ENCODE assay signal across 16 cellular contexts in genomic region chr10:68752711-68753110, GRCh38. TPM values are rescaled to one million over a fixed set of nuclear protein-coding genes. Genes with fewer than 3 reads are reported as not detected.
DNase-seq lines count a peak whose midpoint lies in the region; ATAC-seq and TF ChIP-seq lines count a peak whose summit lies in the region.
"Had no signal": no experiment of that assay in that cellular context is flagged by ENCODE, and none has a peak within 500 bp of the region (broad histone marks: within the 10 kb centered on the region; RNA-seq: fewer than 3 reads in every experiment).

No MANE protein-coding gene starts in this region.

- H3K9me3 ChIP-seq in mammary epithelial cell (replicated peaks; ENCODE audit: insufficient read depth, low read length): no peaks in the 10 kb centered on the region
- H3K9me3 ChIP-seq: BLaER1 had no signal

- H2AFZ ChIP-seq in mammary epithelial cell (ENCODE audit: low read depth, low read length): no peak overlapping the region

- no peak for ATAC-seq in activated T-helper 17 cell treated with anti-CD3 and anti-CD28 coated beads, Interleukin-2, amount 50 U/mL, for 72 hours (replicated peaks)
- ATAC-seq in stimulated activated naive B cell treated with anti-CD40 and anti-IgM and Interleukin-4, amounts not matched to agents 10 μg/mL and 1 μg/mL and 100 μg/mL, for 72 hours (replicated peaks): peak; percentile 27 to 36
- ATAC-seq in activated CD8-positive, alpha-beta T cell treated with anti-CD3 and anti-CD28 coated beads, Interleukin-2, amount 10 ng/mL, durations not matched to agents 7 days and 5 days: no peak

- no peaks in the 10 kb centered on the region for H3K79me2 ChIP-seq in mammary epithelial cell (ENCODE audit: insufficient read depth, low read length)

- no peak overlapping the region for H3K9ac ChIP-seq in mammary epithelial cell (ENCODE audit: insufficient read depth, low read length)
- H3K9ac ChIP-seq: BLaER1 had no signal

- in situ Hi-C loops in mammary epithelial cell (cut with MboI; ENCODE audit: low sequenced_read_pairs in 2 of 2): loop anchor here (25.0 kb wide), 2 partner anchors 365 to 715 kb away; no protein-coding TSS in a partner anchor

- peak overlapping the region; percentile 5 for H3K27ac Mint-ChIP-seq in activated T-cell treated with anti-CD3 and anti-CD28 coated beads, Interleukin-2, amount 50 U/mL, for 24 hours
- peak overlapping the region; percentile 25 for H3K27ac Mint-ChIP-seq in activated T-helper 17 cell treated with anti-CD3 and anti-CD28 coated beads, Interleukin-2, amount 50 U/mL, for 72 hours
- peak overlapping the region; percentile 69 for H3K27ac Mint-ChIP-seq in stimulated activated naive B cell treated with anti-CD40 and anti-IgM and Interleukin-4, amounts not matched to agents 10 μg/mL and 1 μg/mL and 100 μg/mL, for 72 hours
- no peak overlapping the region for H3K27ac Mint-ChIP-seq in activated CD8-positive, alpha-beta T cell treated with anti-CD3 and anti-CD28 coated beads, Interleukin-2, amount 10 ng/mL, durations not matched to agents 7 days and 5 days
- H3K27ac Mint-ChIP-seq: CD4-positive, CD25-positive, alpha-beta regulatory T cell; HFFc6 had no signal

- no peak for TF ChIP-seq CTCF in mammary epithelial cell (conservative IDR thresholded peaks at IDR 0.05 in 1 of 2, IDR thresholded peaks at IDR 0.05 in 1 of 2; ENCODE audit: extremely low read depth in 1 of 2, insufficient read depth in 1 of 2, low read depth in 1 of 2, low read length in 2 of 2)

- POLR2A ChIA-PET in activated CD8-positive, alpha-beta T cell treated with anti-CD3 and anti-CD28 coated beads, Interleukin-2, amount 10 ng/mL, durations not matched to agents 7 days and 5 days (lab: Charles Lee): no interaction called here

- CTCF ChIA-PET in activated CD8-positive, alpha-beta T cell treated with anti-CD3 and anti-CD28 coated beads, Interleukin-2, amount 10 ng/mL, durations not matched to agents 7 days and 5 days (lab: Charles Lee): no interaction called here
- CTCF ChIA-PET in mammary epithelial cell (lab: Charles Lee; ENCODE audit: low non-redundant PET): no interaction called here

- no peaks in the 10 kb centered on the region for H3K27me3 ChIP-seq in mammary epithelial cell (ENCODE audit: insufficient read depth, low read length)
- H3K27me3 ChIP-seq: BLaER1 had no signal

- no peaks in the 10 kb centered on the region for H3K4me1 Mint-ChIP-seq in activated T-cell treated with anti-CD3 and anti-CD28 coated beads, Interleukin-2, amount 50 U/mL, for 24 hours (ENCODE audit: low read depth)
- no peaks in the 10 kb centered on the region for H3K4me1 Mint-ChIP-seq in activated T-helper 17 cell treated with anti-CD3 and anti-CD28 coated beads, Interleukin-2, amount 50 U/mL, for 72 hours
- peaks cover 4 to 9% of the 10 kb centered on the region in 2 donors for H3K4me1 Mint-ChIP-seq in stimulated activated naive B cell treated with anti-CD40 and anti-IgM and Interleukin-4, amounts not matched to agents 10 μg/mL and 1 μg/mL and 100 μg/mL, for 72 hours
- no peaks in the 10 kb centered on the region for H3K4me1 Mint-ChIP-seq in activated CD8-positive, alpha-beta T cell treated with anti-CD3 and anti-CD28 coated beads, Interleukin-2, amount 10 ng/mL, durations not matched to agents 7 days and 5 days (ENCODE audit: low read depth)

- intact Hi-C loops in mammary epithelial cell (cut with micrococcal nuclease): loop anchor here (10.0 kb wide), 1 partner anchor 202 kb away; the partner anchor contains the start of gene DDX21

- no peaks in the 10 kb centered on the region for H3K27me3 Mint-ChIP-seq in activated T-cell treated with anti-CD3 and anti-CD28 coated beads, Interleukin-2, amount 50 U/mL, for 24 hours
- H3K27me3 Mint-ChIP-seq in activated T-helper 17 cell treated with anti-CD3 and anti-CD28 coated beads, Interleukin-2, amount 50 U/mL, for 72 hours: no peaks in the 10 kb centered on the region
- no peaks in the 10 kb centered on the region for H3K27me3 Mint-ChIP-seq in stimulated activated naive B cell treated with anti-CD40 and anti-IgM and Interleukin-4, amounts not matched to agents 10 μg/mL and 1 μg/mL and 100 μg/mL, for 72 hours
- no peaks in the 10 kb centered on the region for H3K27me3 Mint-ChIP-seq in activated CD8-positive, alpha-beta T cell treated with anti-CD3 and anti-CD28 coated beads, Interleukin-2, amount 10 ng/mL, durations not matched to agents 7 days and 5 days (ENCODE audit: low read depth)
- H3K27me3 Mint-ChIP-seq: CD4-positive, CD25-positive, alpha-beta regulatory T cell had no signal

- H4K20me1 ChIP-seq in mammary epithelial cell (ENCODE audit: insufficient read depth, low read length): no peaks in the 10 kb centered on the region

- no TSS peak for BruUV-seq in mammary epithelial cell (replicated peaks; lab: Mats Ljungman, UMichigan)

- 83% methylated on average over 2 of the region's 2 CpGs for WGBS in mammary epithelial cell (ENCODE audit: low coverage, missing lambda C conversion rate)

- H3K4me1 ChIP-seq in mammary epithelial cell (ENCODE audit: insufficient read depth, low read length): no peaks in the 10 kb centered on the region
- H3K4me1 ChIP-seq: BLaER1 had no signal

- H3K4me2 ChIP-seq in mammary epithelial cell (ENCODE audit: insufficient read depth, low read depth, low read length): no peak overlapping the region
- H3K4me2 ChIP-seq: BLaER1 had no signal

- H3K9me3 Mint-ChIP-seq in activated T-cell treated with anti-CD3 and anti-CD28 coated beads, Interleukin-2, amount 50 U/mL, for 24 hours: no peaks in the 10 kb centered on the region
- no peaks in the 10 kb centered on the region for H3K9me3 Mint-ChIP-seq in activated T-helper 17 cell treated with anti-CD3 and anti-CD28 coated beads, Interleukin-2, amount 50 U/mL, for 72 hours
- H3K9me3 Mint-ChIP-seq in stimulated activated naive B cell treated with anti-CD40 and anti-IgM and Interleukin-4, amounts not matched to agents 10 μg/mL and 1 μg/mL and 100 μg/mL, for 72 hours: no peaks in the 10 kb centered on the region
- H3K9me3 Mint-ChIP-seq in activated CD8-positive, alpha-beta T cell treated with anti-CD3 and anti-CD28 coated beads, Interleukin-2, amount 10 ng/mL, durations not matched to agents 7 days and 5 days (ENCODE audit: insufficient read depth): no peaks in the 10 kb centered on the region
- H3K9me3 Mint-ChIP-seq: CD4-positive, CD25-positive, alpha-beta regulatory T cell; HFFc6 had no signal

- no peak overlapping the region for H3K4me3 ChIP-seq in mammary epithelial cell (replicated peaks in 1 of 3; ENCODE audit: insufficient read depth in 1 of 3, low read depth in 2 of 3, low read length in 3 of 3)
- H3K4me3 ChIP-seq: BLaER1 had no signal

- H3K27ac ChIP-seq in mammary epithelial cell (ENCODE audit: insufficient read depth, low read depth, low read length): no peak overlapping the region
- H3K27ac ChIP-seq: BLaER1 had no signal

- dilution Hi-C loops in mammary epithelial cell (cut with HindIII; ENCODE audit: low sequenced_read_pairs): no loop called here

- no peak overlapping the region for H3K4me3 Mint-ChIP-seq in activated T-cell treated with anti-CD3 and anti-CD28 coated beads, Interleukin-2, amount 50 U/mL, for 24 hours
- no peak overlapping the region for H3K4me3 Mint-ChIP-seq in activated T-helper 17 cell treated with anti-CD3 and anti-CD28 coated beads, Interleukin-2, amount 50 U/mL, for 72 hours
- peak overlapping the region in 1 of 2 donors; percentile 56 for H3K4me3 Mint-ChIP-seq in stimulated activated naive B cell treated with anti-CD40 and anti-IgM and Interleukin-4, amounts not matched to agents 10 μg/mL and 1 μg/mL and 100 μg/mL, for 72 hours
- H3K4me3 Mint-ChIP-seq in activated CD8-positive, alpha-beta T cell treated with anti-CD3 and anti-CD28 coated beads, Interleukin-2, amount 10 ng/mL, durations not matched to agents 7 days and 5 days: no peak overlapping the region
- H3K4me3 Mint-ChIP-seq: CD4-positive, CD25-positive, alpha-beta regulatory T cell; HFFc6 had no signal

- H3K36me3 ChIP-seq in mammary epithelial cell (ENCODE audit: insufficient read depth, low read length): peaks cover 50% of the 10 kb centered on the region

- peaks cover 92% of the 10 kb centered on the region for H3K36me3 Mint-ChIP-seq in activated T-cell treated with anti-CD3 and anti-CD28 coated beads, Interleukin-2, amount 50 U/mL, for 24 hours (ENCODE audit: low read depth)
- H3K36me3 Mint-ChIP-seq in activated T-helper 17 cell treated with anti-CD3 and anti-CD28 coated beads, Interleukin-2, amount 50 U/mL, for 72 hours (ENCODE audit: low read depth): peaks cover 100% of the 10 kb centered on the region
- peaks cover 23 to 24% of the 10 kb centered on the region in 2 donors for H3K36me3 Mint-ChIP-seq in stimulated activated naive B cell treated with anti-CD40 and anti-IgM and Interleukin-4, amounts not matched to agents 10 μg/mL and 1 μg/mL and 100 μg/mL, for 72 hours
- H3K36me3 Mint-ChIP-seq in activated CD8-positive, alpha-beta T cell treated with anti-CD3 and anti-CD28 coated beads, Interleukin-2, amount 10 ng/mL, durations not matched to agents 7 days and 5 days (ENCODE audit: low read depth): peaks cover 52% of the 10 kb centered on the region

- DNase-seq in activated T-cell treated with anti-CD3 and anti-CD28 coated beads, Interleukin-2, amount 50 U/mL, for 24 hours: no peak
- DNase-seq in activated T-cell treated with anti-CD3 and anti-CD28 coated beads for 4 hours: no peak
- peak; percentile 12 for DNase-seq in mesenteric fat pad (ENCODE audit: low spot score)
- no peak for DNase-seq in stimulated activated naive B cell treated with anti-CD40 and anti-IgM and Interleukin-4, amounts not matched to agents 10 μg/mL and 1 μg/mL and 100 μg/mL, for 72 hours
- no peak for DNase-seq in activated CD8-positive, alpha-beta T cell treated with anti-CD3 and anti-CD28 coated beads, Interleukin-2, amount 10 ng/mL, durations not matched to agents 7 days and 5 days
- no peak for DNase-seq in mammary epithelial cell
- no peak for DNase-seq in activated effector memory CD4-positive, alpha-beta T cell treated with Interleukin-2 at 50 U/mL for 16 hours
- DNase-seq: 8988T; AML-193; CD4-positive, CD25-positive, alpha-beta regulatory T cell; DMS53; GF-D8; HCEC 1CT; HFFc6 had no signal

RNA-seq across cellular contexts. Expression of gene CCAR1, which starts 31.7 kb away (rescaled TPM):
- 100 to 1,000 TPM in 1 of 2 donors, 10 to 100 TPM in 1; 70.3 to 110 TPM for total RNA-seq in activated T-helper 17 cell treated with anti-CD3 and anti-CD28 coated beads, Interleukin-2, amount 50 U/mL, for 72 hours
- total RNA-seq in mesenteric fat pad (51.9 TPM), mammary epithelial cell (10 to 100 TPM; 36.5 to 75.5 TPM)
- total RNA-seq in activated CD8-positive, alpha-beta T cell treated with anti-CD3 and anti-CD28 coated beads, Interleukin-2, amount 10 ng/mL, durations not matched to agents 7 days and 5 days: 10 to 100 TPM; 85.7 to 95.4 TPM
- polyA plus RNA-seq in mammary epithelial cell: 57.3 TPM
- polyA minus RNA-seq in mammary epithelial cell: 6.7 TPM

Comparison
In these comparisons a context has a peak if more than half of its experiments do, and no peak if none do; other contexts are left out.
1. ATAC-seq: peak in stimulated activated naive B cell treated with anti-CD40 and anti-IgM and Interleukin-4, amounts not matched to agents 10 μg/mL and 1 μg/mL and 100 μg/mL, for 72 hours (2 of 2); none in activated T-helper 17 cell treated with anti-CD3 and anti-CD28 coated beads, Interleukin-2, amount 50 U/mL, for 72 hours (single experiment) and activated CD8-positive, alpha-beta T cell treated with anti-CD3 and anti-CD28 coated beads, Interleukin-2, amount 10 ng/mL, durations not matched to agents 7 days and 5 days (single experiment).